27 cellular contexts compared by ENCODE assay signal in the genomic region with DNA sequence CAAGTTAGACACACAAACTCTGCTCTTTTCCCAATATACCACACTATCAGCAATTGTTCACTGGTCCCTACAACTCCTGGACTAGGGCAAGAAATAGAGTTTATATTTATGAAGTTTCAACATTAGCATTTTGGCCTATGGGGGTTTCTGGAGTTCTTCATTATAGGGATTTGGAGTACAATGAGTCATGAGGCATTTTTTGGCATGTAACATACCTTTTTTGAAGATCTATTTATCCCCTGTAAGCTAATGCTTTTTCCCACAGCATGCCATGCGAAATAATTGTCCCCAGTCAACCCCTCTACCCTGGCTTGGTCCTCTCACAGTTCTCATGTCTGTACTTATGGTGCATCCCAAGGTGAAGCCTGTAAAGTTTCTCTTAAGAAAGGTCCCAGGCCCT. TPM values are rescaled to one million over a fixed set of nuclear protein-coding genes. Genes with fewer than 3 reads are reported as not detected.
"Had no signal": no experiment of that assay in that cellular context is flagged by ENCODE, and none has a peak within 500 bp of the region (broad histone marks: within the 10 kb centered on the region; RNA-seq: fewer than 3 reads in every experiment).

No MANE protein-coding gene starts in this region.

- H3K27me3 ChIP-seq: body of pancreas, cardiac muscle cell, colonic mucosa, esophagus squamous epithelium, foreskin keratinocyte, heart left ventricle, ovary, stomach, tibial artery, upper lobe of right lung had no signal

- H3K36me3 ChIP-seq: cardiac muscle cell, colonic mucosa, esophagus squamous epithelium, heart left ventricle, ovary, stomach, tibial artery, upper lobe of right lung had no signal

- H3K4me1 ChIP-seq: body of pancreas, colonic mucosa, esophagus squamous epithelium, heart left ventricle, stomach, tibial artery, upper lobe of right lung had no signal

- ATAC-seq: activated CD8-positive, alpha-beta memory T cell treated with anti-CD3 and anti-CD28 coated beads, Interleukin-2, amount 10 ng/mL, durations not matched to agents 7 days and 5 days; activated CD8-positive, alpha-beta T cell treated with anti-CD3 and anti-CD28 coated beads, Interleukin-2, amount 10 ng/mL, durations not matched to agents 7 days and 5 days; body of pancreas; foreskin keratinocyte; heart left ventricle; naive thymus-derived CD4-positive, alpha-beta T cell; sciatic nerve; stimulated activated naive B cell treated with anti-CD40 and anti-IgM and Interleukin-4, amounts not matched to agents 10 μg/mL and 1 μg/mL and 100 μg/mL, for 72 hours; upper lobe of right lung had no signal

- H3K27ac ChIP-seq: body of pancreas, cardiac muscle cell, colonic mucosa, esophagus squamous epithelium, foreskin keratinocyte, heart left ventricle, ovary, stomach, tibial artery, upper lobe of right lung had no signal

- H3K4me3 ChIP-seq: body of pancreas, cardiac muscle cell, colonic mucosa, esophagus squamous epithelium, heart left ventricle, ovary, stomach, tibial artery, upper lobe of right lung had no signal

- H3K9me3 ChIP-seq: body of pancreas, colonic mucosa, esophagus squamous epithelium, ovary, tibial artery, upper lobe of right lung had no signal

- DNase-seq: activated B cell treated with CpG ODN at 0.5 μM for 24 hours; activated CD4-positive, alpha-beta T cell treated with anti-CD3 and anti-CD28 coated beads, Interleukin-2, amount 50 U/mL, for 1 hour; activated CD8-positive, alpha-beta memory T cell treated with anti-CD3 and anti-CD28 coated beads, Interleukin-2, amount 10 ng/mL, durations not matched to agents 7 days and 5 days; activated CD8-positive, alpha-beta T cell treated with anti-CD3 and anti-CD28 coated beads, Interleukin-2, amount 10 ng/mL, durations not matched to agents 7 days and 5 days; activated T-cell treated with anti-CD3 and anti-CD28 coated beads, Interleukin-2, amount 50 U/mL, for 48 hours; anterior cingulate cortex; body of pancreas; cerebellar nuclear complex; colonic mucosa; effector CD8-positive, alpha-beta T cell; esophagus squamous epithelium; foreskin keratinocyte; heart left ventricle; hypothalamus; immature natural killer cell; midbrain; naive thymus-derived CD4-positive, alpha-beta T cell; ovary; retina; stimulated activated CD4-positive, alpha-beta T cell treated with anti-CD3 and anti-CD28 coated beads, Interleukin-15, amount 100 ng/mL, for 24 hours; stimulated activated CD4-positive, alpha-beta T cell treated with anti-CD3 and anti-CD28 coated beads, Interleukin-2, amount 100 ng/mL, for 24 hours; stimulated activated naive B cell treated with anti-CD40 and anti-IgM and Interleukin-4, amounts not matched to agents 10 μg/mL and 1 μg/mL and 100 μg/mL, for 72 hours; stomach; tibial artery; upper lobe of right lung had no signal

RNA-seq across cellular contexts. Expression of a gene that starts 36.7 kb away (rescaled TPM):
- polyA plus RNA-seq: immature natural killer cell had no signal
